ENCODE assay signal across 13 cellular contexts in genomic region chr18:30406728-30407127, GRCh38.
DNase-seq lines count a peak whose midpoint lies in the region; ATAC-seq and TF ChIP-seq lines count a peak whose summit lies in the region.
"Had no signal": no experiment of that assay in that cellular context is flagged by ENCODE, and none has a peak within 500 bp of the region (broad histone marks: within the 10 kb centered on the region; RNA-seq: fewer than 3 reads in every experiment).

No MANE protein-coding gene starts in this region.

- no peaks in the 10 kb centered on the region for H3K79me2 ChIP-seq in PC-3 (ENCODE audit: low read length)

- no peaks in the 10 kb centered on the region for H3K36me3 ChIP-seq in breast epithelium
- no peaks in the 10 kb centered on the region for H3K36me3 ChIP-seq in PC-3 (ENCODE audit: low read depth, low read length)
- H3K36me3 ChIP-seq: BLaER1 had no signal

- H4K20me1 ChIP-seq in PC-3 (ENCODE audit: low read length), result no peaks in the 10 kb centered on the region
- H4K20me1 ChIP-seq: BLaER1 had no signal

- H3K4me2 ChIP-seq in PC-3 (ENCODE audit: low read length), result no peak overlapping the region
- H3K4me2 ChIP-seq: BLaER1 had no signal

- intact Hi-C loops in MCF 10A (cut with micrococcal nuclease), result no loop called here
- intact Hi-C loops in breast epithelium (cut with DNase I; ENCODE audit: low total_unique reads), result no loop called here
- intact Hi-C loops in PC-3 (cut with micrococcal nuclease), result no loop called here

- no peak for TF ChIP-seq POLR2A in breast epithelium (IDR thresholded peaks at IDR 0.05)

- POLR2A ChIA-PET in MCF 10A (lab: Yijun Ruan, JAX) (interaction anchor here (0.9 kb wide), 1 partner anchor 11 kb away, joined by 8 read pairs; no protein-coding TSS in a partner anchor), PC-3 (lab: Charles Lee; ENCODE audit: unreplicated experiment) (no interaction called here)

- DNase-seq in MCF 10A (ENCODE audit: unreplicated experiment) (peak; percentile 51), breast epithelium (ENCODE audit: low spot score in 2 of 2) (no peak), PC-3 (peak; percentile 36), cardiac fibroblast (ENCODE audit: low read depth in 2 of 2) (peak; percentile 26 to 32), epidermal melanocyte (ENCODE audit: insufficient read length, low spot score) (no peak), midbrain (lab: John Stamatoyannopoulos, UW) (no peak), cerebellar nuclear complex (lab: John Stamatoyannopoulos, UW) (no peak), NCI-H2227 treated with DMSO at 0.1 percent for 48 hours (lab: John Stamatoyannopoulos, UW) (no peak)
- DNase-seq: NCI-H1092, NCI-H2107, T-helper 1 cell had no signal

- H3K27me3 ChIP-seq in breast epithelium (no peaks in the 10 kb centered on the region), PC-3 (ENCODE audit: low read length) (no peaks in the 10 kb centered on the region)
- H3K27me3 ChIP-seq: BLaER1 had no signal

- H3F3A ChIP-seq in PC-3 (ENCODE audit: low read length, unreplicated experiment), result no peaks in the 10 kb centered on the region

- H3K9me3 ChIP-seq in breast epithelium (peaks cover 0 to 14% of the 10 kb centered on the region in 2 donors), PC-3 (ENCODE audit: low read length) (0 out of 2 replicates have a peak, but pooled peaks cover 4% of the 10 kb centered on the region)

- CTCF ChIA-PET in MCF 10A (lab: Yijun Ruan, JAX), result no interaction called here
- CTCF ChIA-PET in PC-3 (lab: Charles Lee), result no interaction called here

- peaks cover 10% of the 10 kb centered on the region for H3K9me3 Mint-ChIP-seq in MCF 10A (ENCODE audit: unreplicated experiment)

- peak; percentile 68 for ATAC-seq in PC-3

- BruUV-seq in MCF 10A (replicated peaks; lab: Mats Ljungman, UMichigan) (no TSS peak), PC-3 (replicated peaks; lab: Mats Ljungman, UMichigan) (no TSS peak)

- H3K27ac ChIP-seq in breast epithelium (no peak overlapping the region), PC-3 (ENCODE audit: low read length) (no peak overlapping the region)
- H3K27ac ChIP-seq: 22Rv1, BLaER1 had no signal

- no peak overlapping the region for H3K27ac Mint-ChIP-seq in MCF 10A (ENCODE audit: low read depth, unreplicated experiment)

- no peaks in the 10 kb centered on the region for H3K9me2 ChIP-seq in PC-3 (replicated peaks; ENCODE audit: low read length)

- H3K4me1 ChIP-seq in breast epithelium (no peaks in the 10 kb centered on the region), PC-3 (ENCODE audit: insufficient read depth, low read length) (no peaks in the 10 kb centered on the region)
- H3K4me1 ChIP-seq: BLaER1 had no signal

- no peaks in the 10 kb centered on the region for H3K27me3 Mint-ChIP-seq in MCF 10A (ENCODE audit: insufficient read depth, unreplicated experiment)

- TF ChIP-seq CTCF in MCF 10A (IDR thresholded peaks at IDR 0.05; ENCODE audit: unreplicated experiment) (no peak), breast epithelium (IDR thresholded peaks at IDR 0.05) (no peak), PC-3 (conservative IDR thresholded peaks at IDR 0.05; ENCODE audit: low read depth, low read length) (no peak), cardiac fibroblast (IDR thresholded peaks at IDR 0.05; ENCODE audit: low read depth, low read length) (no peak)

- H3K4me3 Mint-ChIP-seq in MCF 10A (ENCODE audit: unreplicated experiment), result no peak overlapping the region

- H3K4me3 ChIP-seq in breast epithelium (no peak overlapping the region), PC-3 (ENCODE audit: low read length) (no peak overlapping the region), cardiac fibroblast (replicated peaks in 1 of 2; ENCODE audit: low read depth in 2 of 2, low read length in 2 of 2) (no peak overlapping the region)
- H3K4me3 ChIP-seq: BLaER1 had no signal

- H3K36me3 Mint-ChIP-seq in MCF 10A (ENCODE audit: insufficient read depth, unreplicated experiment), result no peaks in the 10 kb centered on the region

- no peak overlapping the region for H2AFZ ChIP-seq in PC-3 (ENCODE audit: low read length)

- H3K4me1 Mint-ChIP-seq in MCF 10A (ENCODE audit: insufficient read depth, unreplicated experiment), result no peaks in the 10 kb centered on the region

- no peak overlapping the region for H3K9ac ChIP-seq in PC-3 (ENCODE audit: low read length)
- H3K9ac ChIP-seq: BLaER1 had no signal

Comparison
In these comparisons a context has a peak if more than half of its experiments do, and no peak if none do; other contexts are left out.
1. DNase-seq: peak in MCF 10A (single experiment), PC-3 (single experiment) and cardiac fibroblast (2 of 2); none in breast epithelium (0 of 2), epidermal melanocyte (single experiment), midbrain (single experiment), cerebellar nuclear complex (0 of 2) and NCI-H2227 treated with DMSO at 0.1 percent for 48 hours (single experiment).